ENCODE assay signal across 8 cellular contexts in genomic region chr1:6794164-6794563, GRCh38. TPM values are rescaled to one million over a fixed set of nuclear protein-coding genes. Genes with fewer than 3 reads are reported as not detected.
A peak's percentile ranks its signal among the peaks of the same experiment; 100 is the strongest.
DNase-seq lines count a peak whose midpoint lies in the region; ATAC-seq and TF ChIP-seq lines count a peak whose summit lies in the region.

No MANE protein-coding gene starts in this region.

- DNase-seq in EH (ENCODE audit: low read depth), result peak; percentile 74
- peak; percentile 1 to 32 for DNase-seq in NCI-H2081 (lab: John Stamatoyannopoulos, UW)
- no peak for DNase-seq in breast epithelium (ENCODE audit: low spot score in 2 of 2)
- peak; percentile 31 for DNase-seq in midbrain (lab: John Stamatoyannopoulos, UW)
- no peak for DNase-seq in ureter (ENCODE audit: low spot score)
- no peak for DNase-seq in GM19238 (ENCODE audit: insufficient read length, low spot score)
- DNase-seq in NCI-H524 treated with DMSO at 0.1 percent for 48 hours (lab: John Stamatoyannopoulos, UW), result no peak

- H3K4me3 ChIP-seq in breast epithelium, result no peak overlapping the region

- no peaks in the 10 kb centered on the region for H3K9me3 ChIP-seq in breast epithelium

- ATAC-seq in GM19328 (IDR thresholded peaks at IDR 0.05; ENCODE audit: unreplicated experiment), result no peak

- H3K36me3 ChIP-seq in breast epithelium, result no peaks in the 10 kb centered on the region

- no peak for TF ChIP-seq POLR2A in breast epithelium (IDR thresholded peaks at IDR 0.05)

- intact Hi-C loops in breast epithelium (cut with DNase I; ENCODE audit: low total_unique reads), result no loop called here

- H3K27me3 ChIP-seq in breast epithelium, result no peaks in the 10 kb centered on the region

- peaks cover 0 to 2% of the 10 kb centered on the region in 2 donors for H3K4me1 ChIP-seq in breast epithelium

- no peak overlapping the region for H3K27ac ChIP-seq in breast epithelium

- peak in 2 of 3 donors; percentile 47 to 62 for TF ChIP-seq CTCF in breast epithelium (IDR thresholded peaks at IDR 0.05)

RNA-seq across cellular contexts. Expression of gene CAMTA1, which starts 8.9 kb away (rescaled TPM):
- total RNA-seq in breast epithelium (10 to 100 TPM; 53.4 to 84.0 (median 61.9) TPM), ureter (88.1 TPM)

Comparison
In these comparisons a context has a peak if more than half of its experiments do, and no peak if none do; other contexts are left out.
1. DNase-seq: peak in EH (single experiment), NCI-H2081 (2 of 2) and midbrain (single experiment); none in breast epithelium (0 of 2), ureter (single experiment), GM19238 (single experiment) and NCI-H524 treated with DMSO at 0.1 percent for 48 hours (single experiment).